ENCODE assay signal across 1 cellular context in the genomic region with DNA sequence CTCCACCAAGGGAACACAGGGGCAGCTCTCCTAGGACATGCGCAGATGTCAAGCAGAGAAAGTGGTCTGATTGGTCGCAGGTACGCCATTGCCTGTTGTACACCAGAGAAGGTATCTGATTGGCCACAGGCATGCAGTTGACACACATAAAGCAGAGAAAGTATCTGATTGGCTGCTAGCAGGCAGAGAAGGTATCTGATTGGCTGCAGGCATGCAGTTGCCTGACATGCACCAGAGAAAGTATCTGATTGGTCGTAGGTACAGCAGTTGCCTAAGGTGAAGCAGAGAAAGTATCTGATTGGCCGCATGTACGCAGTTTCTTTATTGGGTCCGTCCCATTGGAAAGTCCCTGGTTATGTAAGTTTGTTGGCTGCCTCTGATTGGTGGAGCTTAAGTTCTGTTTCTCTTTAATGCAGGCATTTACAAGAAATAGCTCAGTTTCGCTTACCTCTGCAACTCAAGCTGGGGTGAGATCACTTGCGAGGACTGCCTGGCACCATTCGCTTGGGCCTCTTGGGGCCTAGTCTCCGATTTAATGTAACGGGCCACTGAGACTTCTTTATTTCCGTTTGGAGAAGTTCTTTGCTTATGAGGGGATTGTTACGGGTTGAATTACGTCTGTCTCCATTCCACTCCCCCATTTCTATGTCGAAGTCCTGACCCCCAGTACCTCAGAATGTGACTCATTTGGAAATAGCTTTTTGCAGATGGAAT.
TF ChIP-seq lines count a peak whose summit lies in the region.

No MANE protein-coding gene starts in this region.

TF ChIP-seq in HepG2, 621 proteins besides CTCF, POLR2A, EP300 and RAD21 (continued from another document):
- TF ChIP-seq ZNF639 (CRISPR knock-in tag; conservative IDR thresholded peaks at IDR 0.05) (no peak), ZFP36L2 (CRISPR knock-in tag; IDR thresholded peaks at IDR 0.05) (no peak), ETV6 (CRISPR knock-in tag; conservative IDR thresholded peaks at IDR 0.05) (no peak), GPN1 (CRISPR knock-in tag; IDR thresholded peaks at IDR 0.05; ENCODE audit: borderline replicate concordance) (no peak), NFYC (CRISPR knock-in tag; IDR thresholded peaks at IDR 0.05) (peak; percentile 75), TCF7L2 (IDR thresholded peaks at IDR 0.05; ENCODE audit: low read depth, low read length) (no peak), IKZF4 (CRISPR knock-in tag; IDR thresholded peaks at IDR 0.05; ENCODE audit: borderline replicate concordance, low read depth, not compliant biosample characterization) (no peak), ZMYM4 (CRISPR knock-in tag; IDR thresholded peaks at IDR 0.05) (no peak)
- TF ChIP-seq, protein P1, sequence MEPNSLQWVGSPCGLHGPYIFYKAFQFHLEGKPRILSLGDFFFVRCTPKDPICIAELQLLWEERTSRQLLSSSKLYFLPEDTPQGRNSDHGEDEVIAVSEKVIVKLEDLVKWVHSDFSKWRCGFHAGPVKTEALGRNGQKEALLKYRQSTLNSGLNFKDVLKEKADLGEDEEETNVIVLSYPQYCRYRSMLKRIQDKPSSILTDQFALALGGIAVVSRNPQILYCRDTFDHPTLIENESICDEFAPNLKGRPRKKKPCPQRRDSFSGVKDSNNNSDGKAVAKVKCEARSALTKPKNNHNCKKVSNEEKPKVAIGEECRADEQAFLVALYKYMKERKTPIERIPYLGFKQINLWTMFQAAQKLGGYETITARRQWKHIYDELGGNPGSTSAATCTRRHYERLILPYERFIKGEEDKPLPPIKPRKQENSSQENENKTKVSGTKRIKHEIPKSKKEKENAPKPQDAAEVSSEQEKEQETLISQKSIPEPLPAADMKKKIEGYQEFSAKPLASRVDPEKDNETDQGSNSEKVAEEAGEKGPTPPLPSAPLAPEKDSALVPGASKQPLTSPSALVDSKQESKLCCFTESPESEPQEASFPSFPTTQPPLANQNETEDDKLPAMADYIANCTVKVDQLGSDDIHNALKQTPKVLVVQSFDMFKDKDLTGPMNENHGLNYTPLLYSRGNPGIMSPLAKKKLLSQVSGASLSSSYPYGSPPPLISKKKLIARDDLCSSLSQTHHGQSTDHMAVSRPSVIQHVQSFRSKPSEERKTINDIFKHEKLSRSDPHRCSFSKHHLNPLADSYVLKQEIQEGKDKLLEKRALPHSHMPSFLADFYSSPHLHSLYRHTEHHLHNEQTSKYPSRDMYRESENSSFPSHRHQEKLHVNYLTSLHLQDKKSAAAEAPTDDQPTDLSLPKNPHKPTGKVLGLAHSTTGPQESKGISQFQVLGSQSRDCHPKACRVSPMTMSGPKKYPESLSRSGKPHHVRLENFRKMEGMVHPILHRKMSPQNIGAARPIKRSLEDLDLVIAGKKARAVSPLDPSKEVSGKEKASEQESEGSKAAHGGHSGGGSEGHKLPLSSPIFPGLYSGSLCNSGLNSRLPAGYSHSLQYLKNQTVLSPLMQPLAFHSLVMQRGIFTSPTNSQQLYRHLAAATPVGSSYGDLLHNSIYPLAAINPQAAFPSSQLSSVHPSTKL (CRISPR knock-in tag; IDR thresholded peaks at IDR 0.05), result no peak
